ENCODE assay signal across 8 cellular contexts in the genomic region with DNA sequence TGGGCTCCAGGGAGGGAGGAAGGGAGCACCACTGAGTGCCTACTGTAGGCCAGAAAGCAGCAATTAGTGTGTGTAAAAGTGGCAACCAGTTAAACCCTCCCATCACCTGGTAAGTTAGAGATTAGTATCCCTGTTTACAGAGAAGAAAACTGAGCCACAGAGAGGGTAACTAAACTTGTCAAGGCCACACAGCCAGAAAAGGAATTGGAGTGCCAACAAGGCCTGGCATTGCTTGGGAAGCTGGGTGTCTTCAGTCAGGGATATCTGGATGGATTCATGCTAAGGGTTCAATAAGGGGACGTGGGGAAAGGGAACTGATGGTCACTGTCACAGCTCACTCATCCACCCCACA. TPM values are rescaled to one million over a fixed set of nuclear protein-coding genes. Genes with fewer than 3 reads are reported as not detected.
DNase-seq lines count a peak whose midpoint lies in the region; ATAC-seq and TF ChIP-seq lines count a peak whose summit lies in the region.

No MANE protein-coding gene starts in this region.

- peak overlapping the region; percentile 74 for H3K4me3 Mint-ChIP-seq in Caco-2 (ENCODE audit: unreplicated experiment)

- POLR2A ChIA-PET in Caco-2 (lab: Charles Lee) = interaction anchor here (1.3 kb wide), 1 partner anchor 226 kb away, joined by 3 read pairs; no protein-coding TSS in a partner anchor
- POLR2A ChIA-PET in PC-3 (lab: Charles Lee; ENCODE audit: unreplicated experiment) = no interaction called here

- intact Hi-C loops in Caco-2 (cut with micrococcal nuclease; ENCODE audit: unreplicated experiment) = loop anchor here (1.0 to 5.0 kb wide), 2 partner anchors 72 to 225 kb away; no protein-coding TSS in a partner anchor
- intact Hi-C loops in PC-3 (cut with micrococcal nuclease) = loop anchor here (2.0 kb wide), 1 partner anchor 223 kb away; no protein-coding TSS in a partner anchor

- H3K9me3 ChIP-seq in Caco-2 (no peaks in the 10 kb centered on the region), PC-3 (ENCODE audit: low read length) (no peaks in the 10 kb centered on the region), ectodermal cell (ENCODE audit: control insufficient read depth, low read length) (no peaks in the 10 kb centered on the region), osteoblast (ENCODE audit: low read depth, low read length) (no peaks in the 10 kb centered on the region)

- H3F3A ChIP-seq in PC-3 (ENCODE audit: low read length, unreplicated experiment) = no peaks in the 10 kb centered on the region

- H3K4me2 ChIP-seq in PC-3 (ENCODE audit: low read length) (peak overlapping the region; percentile 94), osteoblast (ENCODE audit: insufficient read depth, low read length) (peak overlapping the region; percentile 93)

- H4K20me1 ChIP-seq in PC-3 (ENCODE audit: low read length) = no peaks in the 10 kb centered on the region
- H4K20me1 ChIP-seq in osteoblast (ENCODE audit: insufficient read depth, low read length) = peaks cover 19% of the 10 kb centered on the region

- H2AFZ ChIP-seq in PC-3 (ENCODE audit: low read length) (no peak overlapping the region), osteoblast (ENCODE audit: low read length) (peak overlapping the region; percentile 88)

- H3K9ac ChIP-seq in PC-3 (ENCODE audit: low read length) = no peak overlapping the region

- no peaks in the 10 kb centered on the region for H3K4me1 Mint-ChIP-seq in Caco-2 (ENCODE audit: low read depth, unreplicated experiment)

- H3K27me3 Mint-ChIP-seq in Caco-2 (ENCODE audit: insufficient read depth, unreplicated experiment) = no peaks in the 10 kb centered on the region

- CTCF ChIA-PET in Caco-2 (lab: Charles Lee) = interaction anchor here (0.6 kb wide), 1 partner anchor 368 kb away, joined by 3 read pairs; no protein-coding TSS in a partner anchor
- CTCF ChIA-PET in PC-3 (lab: Charles Lee) = no interaction called here

- H3K79me2 ChIP-seq in PC-3 (ENCODE audit: low read length) (no peaks in the 10 kb centered on the region), osteoblast (ENCODE audit: insufficient read depth, low read length) (peaks cover 3% of the 10 kb centered on the region)

- no peaks in the 10 kb centered on the region for H3K36me3 Mint-ChIP-seq in Caco-2 (ENCODE audit: insufficient read depth, unreplicated experiment)

- TF ChIP-seq CTCF in Caco-2 (IDR thresholded peaks at IDR 0.05; ENCODE audit: insufficient read depth in 1 of 2, low read depth in 1 of 2, low read length in 1 of 2, severe bottlenecking in 1 of 2, unreplicated experiment in 1 of 2) = no peak
- TF ChIP-seq CTCF in PC-3 (conservative IDR thresholded peaks at IDR 0.05; ENCODE audit: low read depth, low read length) = no peak
- no peak for TF ChIP-seq CTCF in osteoblast (IDR thresholded peaks at IDR 0.05; ENCODE audit: extremely low read depth, low read depth, low read length)

- 50 to 65% methylated on average over 1 of the region's 1 CpG for WGBS in ectodermal cell, 2 experiments

- H3K27ac ChIP-seq in PC-3 (ENCODE audit: low read length) (no peak overlapping the region), ectodermal cell (ENCODE audit: insufficient read depth, low read depth, low read length, poor library complexity, severe bottlenecking) (no peak overlapping the region), osteoblast (ENCODE audit: low read depth, low read length) (peak overlapping the region; percentile 94)

- ATAC-seq in PC-3 = no peak

- H3K36me3 ChIP-seq in Caco-2 (ENCODE audit: control insufficient read depth, insufficient read depth, low read length) (no peaks in the 10 kb centered on the region), PC-3 (ENCODE audit: low read depth, low read length) (no peaks in the 10 kb centered on the region), ectodermal cell (ENCODE audit: control insufficient read depth, insufficient read depth, low read length) (no peaks in the 10 kb centered on the region), osteoblast (ENCODE audit: insufficient read depth, low read length) (peaks cover 23% of the 10 kb centered on the region)

- no peaks in the 10 kb centered on the region for H3K9me2 ChIP-seq in PC-3 (replicated peaks; ENCODE audit: low read length)

- peak overlapping the region; percentile 54; the same call in 1 of the 2 replicates for H3K4me3 ChIP-seq in Caco-2 (ENCODE audit: low read depth, low read length)
- peak overlapping the region; percentile 76; the same call in 1 of the 2 replicates for H3K4me3 ChIP-seq in PC-3 (ENCODE audit: low read length)
- H3K4me3 ChIP-seq in ectodermal cell (ENCODE audit: insufficient read depth, low read depth, low read length) = peak overlapping the region; percentile 83
- peak overlapping the region; percentile 81 for H3K4me3 ChIP-seq in osteoblast (ENCODE audit: insufficient read depth, low read length)

- no peaks in the 10 kb centered on the region for H3K9me3 Mint-ChIP-seq in Caco-2 (ENCODE audit: unreplicated experiment)

- H3K27me3 ChIP-seq in Caco-2 (replicated peaks; ENCODE audit: control insufficient read depth, insufficient read depth, low read length) = no peaks in the 10 kb centered on the region
- H3K27me3 ChIP-seq in PC-3 (ENCODE audit: low read length) = no peaks in the 10 kb centered on the region
- no peaks in the 10 kb centered on the region for H3K27me3 ChIP-seq in ectodermal cell (ENCODE audit: control insufficient read depth, insufficient read depth, low read length, poor library complexity, severe bottlenecking)
- H3K27me3 ChIP-seq in osteoblast (ENCODE audit: insufficient read depth, low read length) = no peaks in the 10 kb centered on the region

- H3K4me1 ChIP-seq in Caco-2 (0 out of 2 replicates have a peak, but pooled peaks cover 7% of the 10 kb centered on the region), PC-3 (ENCODE audit: insufficient read depth, low read length) (no peaks in the 10 kb centered on the region), ectodermal cell (ENCODE audit: control insufficient read depth, insufficient read depth, low read length) (peaks cover 16% of the 10 kb centered on the region), osteoblast (ENCODE audit: insufficient read depth, low read length) (peaks cover 29% of the 10 kb centered on the region)

- H3K27ac Mint-ChIP-seq in Caco-2 (ENCODE audit: unreplicated experiment) = peak overlapping the region; percentile 90

- DNase-seq in Caco-2 (peak in 1 of 2 experiments; percentile 5), PC-3 (no peak), osteoblast (ENCODE audit: insufficient read length, low spot score, missing footprints) (no peak), amygdala (lab: John Stamatoyannopoulos, UW) (no peak), iPS-NIHi7 (ENCODE audit: extremely low spot score) (no peak)
- DNase-seq in activated effector memory CD4-positive, alpha-beta T cell treated with Interleukin-2 at 50 U/mL for 16 hours = no peak
- DNase-seq in stimulated activated CD4-positive, alpha-beta T cell treated with anti-CD3 and anti-CD28 coated beads, Interleukin-15, amount 100 ng/mL, for 24 hours = no peak

- TSS peak; percentile 82 for BruUV-seq in Caco-2 (replicated peaks; lab: Mats Ljungman, UMichigan)
- no TSS peak for BruUV-seq in PC-3 (replicated peaks; lab: Mats Ljungman, UMichigan)

RNA-seq across cellular contexts. Expression of gene ADGRB2, which starts 23.6 kb away (rescaled TPM):
- 1.4 and 2.2 TPM in 2 replicates for total RNA-seq in Caco-2 (2022)
- 12.3 and 15.7 TPM in 2 replicates for total RNA-seq in PC-3 (2014; rRNA removed)
- 19.7 TPM for polyA plus RNA-seq in ectodermal cell (2013, experiment 1 of 4)
- 23.9 TPM for polyA plus RNA-seq in ectodermal cell (2013, experiment 2 of 4)
- 20.4 TPM for polyA plus RNA-seq in ectodermal cell (2013, experiment 3 of 4)
- polyA plus RNA-seq in ectodermal cell (2013, experiment 4 of 4) = 24.6 TPM
- 5.8 and 7.4 TPM in 2 replicates for total RNA-seq in osteoblast

RNA-seq across cellular contexts. Expression of gene SPOCD1, which starts 28.1 kb away (rescaled TPM):
- total RNA-seq in Caco-2 (2022) = 0.26 and 0.66 TPM in 2 replicates
- 4.1 and 5.4 TPM in 2 replicates for total RNA-seq in PC-3 (2014; rRNA removed)
- 1.9 TPM for polyA plus RNA-seq in ectodermal cell (2013, experiment 1 of 4)
- polyA plus RNA-seq in ectodermal cell (2013, experiment 2 of 4) = 3.5 TPM
- 2.0 TPM for polyA plus RNA-seq in ectodermal cell (2013, experiment 3 of 4)
- polyA plus RNA-seq in ectodermal cell (2013, experiment 4 of 4) = 2.9 TPM
- total RNA-seq in osteoblast = 58.6 and 67.8 TPM in 2 replicates
